ENCODE assay signal across 8 cellular contexts in genomic region chr5:60287174-60287771, GRCh38.
DNase-seq lines count a peak whose midpoint lies in the region; ATAC-seq and TF ChIP-seq lines count a peak whose summit lies in the region.

No MANE protein-coding gene starts in this region.

- H3K27ac ChIP-seq in KMS-11: no peak overlapping the region

- TF ChIP-seq CTCF in KMS-11 (conservative IDR thresholded peaks at IDR 0.05; ENCODE audit: low read depth, low read length): peak; percentile 67

- H3K4me3 ChIP-seq in KMS-11 (IDR thresholded peaks at IDR 0.05; ENCODE audit: insufficient read depth, low read depth, low read length): no peak overlapping the region

- H3K27ac Mint-ChIP-seq in activated CD4-positive, alpha-beta T cell treated with anti-CD3 and anti-CD28 coated beads, Interleukin-2, amount 10 ng/mL, durations not matched to agents 24 days and 14 days: no peak overlapping the region

- no peak overlapping the region for H2AFZ ChIP-seq in KMS-11 (ENCODE audit: low read depth)

- no peaks in the 10 kb centered on the region for H3K9me3 Mint-ChIP-seq in activated CD4-positive, alpha-beta T cell treated with anti-CD3 and anti-CD28 coated beads, Interleukin-2, amount 10 ng/mL, durations not matched to agents 24 days and 14 days

- peak; percentile 63 for DNase-seq in activated CD4-positive, alpha-beta T cell treated with anti-CD3 and anti-CD28 coated beads, Interleukin-2, amount 10 ng/mL, durations not matched to agents 24 days and 14 days
- DNase-seq in activated CD4-positive, alpha-beta T cell treated with anti-CD3 and anti-CD28 coated beads, Interleukin-2, amount 50 U/mL, for 1 hour: no peak
- DNase-seq in SKM-1 (lab: John Stamatoyannopoulos, UW; ENCODE audit: unreplicated experiment) (peak; percentile 88), glomerular endothelial cell (ENCODE audit: extremely low read depth, low read depth, low spot score) (peak; percentile 45), NCI-H2171 treated with DMSO at 0.1 percent for 48 hours (lab: John Stamatoyannopoulos, UW) (no peak)
- peak; percentile 31 for DNase-seq in stimulated activated CD8-positive, alpha-beta memory T cell treated with anti-CD3 and anti-CD28 coated beads, Interleukin-4, amount 100 ng/mL, for 48 hours

- H3K36me3 Mint-ChIP-seq in activated CD4-positive, alpha-beta T cell treated with anti-CD3 and anti-CD28 coated beads, Interleukin-2, amount 10 ng/mL, durations not matched to agents 24 days and 14 days (ENCODE audit: low read depth): no peaks in the 10 kb centered on the region

- no peaks in the 10 kb centered on the region for H3K79me2 ChIP-seq in KMS-11 (ENCODE audit: insufficient read depth, low read depth)

- H3K36me3 ChIP-seq in KMS-11 (ENCODE audit: insufficient read depth): no peaks in the 10 kb centered on the region

- no peaks in the 10 kb centered on the region for H3K27me3 Mint-ChIP-seq in activated CD4-positive, alpha-beta T cell treated with anti-CD3 and anti-CD28 coated beads, Interleukin-2, amount 10 ng/mL, durations not matched to agents 24 days and 14 days

- no peaks in the 10 kb centered on the region for H3K4me1 ChIP-seq in KMS-11 (ENCODE audit: low read depth, poor library complexity, severe bottlenecking)

- H3K4me2 ChIP-seq in KMS-11: no peak overlapping the region

- H3K9ac ChIP-seq in KMS-11: no peak overlapping the region

- peak; percentile 83 for ATAC-seq in GM21529 (IDR thresholded peaks at IDR 0.05; ENCODE audit: unreplicated experiment)

- H4K20me1 ChIP-seq in KMS-11 (ENCODE audit: insufficient read depth): no peaks in the 10 kb centered on the region

- H3K4me1 Mint-ChIP-seq in activated CD4-positive, alpha-beta T cell treated with anti-CD3 and anti-CD28 coated beads, Interleukin-2, amount 10 ng/mL, durations not matched to agents 24 days and 14 days: no peaks in the 10 kb centered on the region

- intact Hi-C loops in activated CD4-positive, alpha-beta T cell treated with anti-CD3 and anti-CD28 coated beads, Interleukin-2, amount 10 ng/mL, durations not matched to agents 24 days and 14 days (cut with micrococcal nuclease): loop anchor here (5.0 kb wide), 1 partner anchor 475 kb away; no protein-coding TSS in a partner anchor

- no peaks in the 10 kb centered on the region for H3K27me3 ChIP-seq in KMS-11 (ENCODE audit: insufficient read depth, low read depth)

- H3K4me3 Mint-ChIP-seq in activated CD4-positive, alpha-beta T cell treated with anti-CD3 and anti-CD28 coated beads, Interleukin-2, amount 10 ng/mL, durations not matched to agents 24 days and 14 days: no peak overlapping the region

Comparison
In these comparisons a context has a peak if more than half of its experiments do, and no peak if none do; other contexts are left out.
1. DNase-seq: peak in activated CD4-positive, alpha-beta T cell treated with anti-CD3 and anti-CD28 coated beads, Interleukin-2, amount 10 ng/mL, durations not matched to agents 24 days and 14 days (single experiment), SKM-1 (single experiment), glomerular endothelial cell (single experiment) and stimulated activated CD8-positive, alpha-beta memory T cell treated with anti-CD3 and anti-CD28 coated beads, Interleukin-4, amount 100 ng/mL, for 48 hours (single experiment); none in activated CD4-positive, alpha-beta T cell treated with anti-CD3 and anti-CD28 coated beads, Interleukin-2, amount 50 U/mL, for 1 hour (single experiment) and NCI-H2171 treated with DMSO at 0.1 percent for 48 hours (single experiment).